Comparison of ENCODE assay signal across 28 cellular contexts in genomic region chr13:77062097-77062496, GRCh38. TPM values are rescaled to one million over a fixed set of nuclear protein-coding genes. Genes with fewer than 3 reads are reported as not detected.
A peak's percentile ranks its signal among the peaks of the same experiment; 100 is the strongest.
DNase-seq lines count a peak whose midpoint lies in the region; ATAC-seq and TF ChIP-seq lines count a peak whose summit lies in the region.
"Had no signal": no experiment of that assay in that cellular context is flagged by ENCODE, and none has a peak within 500 bp of the region (broad histone marks: within the 10 kb centered on the region; RNA-seq: fewer than 3 reads in every experiment).

No MANE protein-coding gene starts in this region.

- no peak overlapping the region for H3K4me2 ChIP-seq in smooth muscle cell
- H3K4me2 ChIP-seq: A549, neural progenitor cell had no signal

- H3K9ac ChIP-seq in smooth muscle cell (ENCODE audit: low read depth) = no peak overlapping the region
- H3K9ac ChIP-seq: neural progenitor cell had no signal

- peaks cover 24% of the 10 kb centered on the region for H3K36me3 ChIP-seq in smooth muscle cell (ENCODE audit: low read depth)

- no peaks in the 10 kb centered on the region for H3K9me3 ChIP-seq in smooth muscle cell (replicated peaks; ENCODE audit: low read depth)
- H3K9me3 ChIP-seq: A549, colonic mucosa, heart left ventricle, transverse colon had no signal

- no peak for ATAC-seq in activated naive CD8-positive, alpha-beta T cell treated with anti-CD3 and anti-CD28 coated beads, Interleukin-2, amount 50 U/mL, for 24 hours
- ATAC-seq: A549, heart left ventricle, right cardiac atrium had no signal

- H3K27ac Mint-ChIP-seq in activated T-cell treated with anti-CD3 and anti-CD28 coated beads, Interleukin-2, amount 50 U/mL, for 24 hours = peak overlapping the region; percentile 69
- H3K27ac Mint-ChIP-seq in HFFc6 = peak overlapping the region; percentile 25
- H3K27ac Mint-ChIP-seq in activated naive CD8-positive, alpha-beta T cell treated with anti-CD3 and anti-CD28 coated beads, Interleukin-2, amount 50 U/mL, for 24 hours = peak overlapping the region; percentile 6
- H3K27ac Mint-ChIP-seq: CD4-positive, alpha-beta memory T cell; neural progenitor cell had no signal

- H3K27me3 Mint-ChIP-seq in activated T-cell treated with anti-CD3 and anti-CD28 coated beads, Interleukin-2, amount 50 U/mL, for 24 hours = no peaks in the 10 kb centered on the region
- no peaks in the 10 kb centered on the region for H3K27me3 Mint-ChIP-seq in HFFc6 (ENCODE audit: insufficient read depth)
- no peaks in the 10 kb centered on the region for H3K27me3 Mint-ChIP-seq in activated naive CD8-positive, alpha-beta T cell treated with anti-CD3 and anti-CD28 coated beads, Interleukin-2, amount 50 U/mL, for 24 hours
- H3K27me3 Mint-ChIP-seq: CD4-positive, alpha-beta memory T cell had no signal

- no peak for DNase-seq in activated T-cell treated with anti-CD3 and anti-CD28 coated beads, Interleukin-2, amount 50 U/mL, for 24 hours
- no peak for DNase-seq in activated T-cell treated with anti-CD3 and anti-CD28 coated beads, Interleukin-2, amount 50 U/mL, for 1 hour
- DNase-seq in HFFc6 = peak; percentile 7
- DNase-seq in activated naive CD8-positive, alpha-beta T cell treated with anti-CD3 and anti-CD28 coated beads, Interleukin-2, amount 50 U/mL, for 24 hours = no peak
- DNase-seq in iris pigment epithelial cell (ENCODE audit: low read depth) = peak; percentile 44
- no peak for DNase-seq in NCI-H2029 treated with DMSO at 0.1 percent for 48 hours (lab: John Stamatoyannopoulos, UW)
- no peak for DNase-seq in smooth muscle cell (lab: John Stamatoyannopoulos, UW; ENCODE audit: unreplicated experiment)
- no peak for DNase-seq in NCI-H1105 treated with DMSO at 0.1 percent for 48 hours (lab: John Stamatoyannopoulos, UW)
- DNase-seq: activated CD8-positive, alpha-beta memory T cell treated with anti-CD3 and anti-CD28 coated beads for 24 hours; activated gamma-delta T cell treated with Interleukin-2 at 50 U/mL for 16 hours; anterior cingulate cortex; CD4-positive, alpha-beta memory T cell; colonic mucosa; DND-41; effector CD8-positive, alpha-beta T cell; foreskin melanocyte; GOT3; heart left ventricle; kidney; NCI-H1092 treated with DMSO at 0.1 percent for 48 hours; NCI-H187; NCI-H2171 treated with DMSO at 0.1 percent for 48 hours; NCI-H510A treated with DMSO at 0.1 percent for 48 hours; right cardiac atrium; stimulated activated CD4-positive, alpha-beta T cell treated with anti-CD3 and anti-CD28 coated beads, Interleukin-4, amount 100 ng/mL, for 1 hour; transverse colon had no signal

- TF ChIP-seq CTCF in HFFc6 (IDR thresholded peaks at IDR 0.05) (no peak), smooth muscle cell (IDR thresholded peaks at IDR 0.05; ENCODE audit: borderline replicate concordance, insufficient read depth, poor library complexity, severe bottlenecking) (no peak)

- peaks cover 89% of the 10 kb centered on the region for H3K36me3 Mint-ChIP-seq in activated T-cell treated with anti-CD3 and anti-CD28 coated beads, Interleukin-2, amount 50 U/mL, for 24 hours (ENCODE audit: low read depth)
- H3K36me3 Mint-ChIP-seq in HFFc6 (ENCODE audit: low read depth) = peaks cover 8% of the 10 kb centered on the region
- peaks cover 40% of the 10 kb centered on the region for H3K36me3 Mint-ChIP-seq in activated naive CD8-positive, alpha-beta T cell treated with anti-CD3 and anti-CD28 coated beads, Interleukin-2, amount 50 U/mL, for 24 hours (ENCODE audit: low read depth)

- H3F3A ChIP-seq in smooth muscle cell (ENCODE audit: low read depth) = no peaks in the 10 kb centered on the region

- H3K27ac ChIP-seq in smooth muscle cell (ENCODE audit: low read depth) = no peak overlapping the region
- H3K27ac ChIP-seq: A549, colonic mucosa, heart left ventricle, neural progenitor cell, transverse colon had no signal

- no peaks in the 10 kb centered on the region for H3K9me3 Mint-ChIP-seq in activated T-cell treated with anti-CD3 and anti-CD28 coated beads, Interleukin-2, amount 50 U/mL, for 24 hours
- H3K9me3 Mint-ChIP-seq in HFFc6 = no peaks in the 10 kb centered on the region
- H3K9me3 Mint-ChIP-seq in activated naive CD8-positive, alpha-beta T cell treated with anti-CD3 and anti-CD28 coated beads, Interleukin-2, amount 50 U/mL, for 24 hours = no peaks in the 10 kb centered on the region
- H3K9me3 Mint-ChIP-seq: CD4-positive, alpha-beta memory T cell; neural progenitor cell had no signal

- no peaks in the 10 kb centered on the region for H3K27me3 ChIP-seq in smooth muscle cell (ENCODE audit: low read depth)
- H3K27me3 ChIP-seq: colonic mucosa, heart left ventricle, neural progenitor cell, transverse colon had no signal

- no peaks in the 10 kb centered on the region for H3K79me2 ChIP-seq in smooth muscle cell (ENCODE audit: low read depth)

- no peaks in the 10 kb centered on the region for H3K4me1 ChIP-seq in smooth muscle cell (ENCODE audit: low read depth)
- H3K4me1 ChIP-seq: A549, colonic mucosa, neural progenitor cell, transverse colon had no signal

- H3K4me3 ChIP-seq in smooth muscle cell = no peak overlapping the region
- H3K4me3 ChIP-seq: A549, colonic mucosa, heart left ventricle, neural progenitor cell, transverse colon had no signal

- peaks cover 9% of the 10 kb centered on the region for H3K4me1 Mint-ChIP-seq in activated T-cell treated with anti-CD3 and anti-CD28 coated beads, Interleukin-2, amount 50 U/mL, for 24 hours (ENCODE audit: low read depth)
- peaks cover 13% of the 10 kb centered on the region for H3K4me1 Mint-ChIP-seq in HFFc6 (ENCODE audit: low read depth)
- peaks cover 12% of the 10 kb centered on the region for H3K4me1 Mint-ChIP-seq in activated naive CD8-positive, alpha-beta T cell treated with anti-CD3 and anti-CD28 coated beads, Interleukin-2, amount 50 U/mL, for 24 hours
- H3K4me1 Mint-ChIP-seq: neural progenitor cell had no signal

- H2AFZ ChIP-seq in smooth muscle cell (ENCODE audit: low read depth) = no peak overlapping the region
- H2AFZ ChIP-seq: neural progenitor cell had no signal

- H3K4me3 Mint-ChIP-seq in activated T-cell treated with anti-CD3 and anti-CD28 coated beads, Interleukin-2, amount 50 U/mL, for 24 hours = no peak overlapping the region
- H3K4me3 Mint-ChIP-seq in HFFc6 = no peak overlapping the region
- no peak overlapping the region for H3K4me3 Mint-ChIP-seq in activated naive CD8-positive, alpha-beta T cell treated with anti-CD3 and anti-CD28 coated beads, Interleukin-2, amount 50 U/mL, for 24 hours
- H3K4me3 Mint-ChIP-seq: CD4-positive, alpha-beta memory T cell; neural progenitor cell had no signal

- no peaks in the 10 kb centered on the region for H4K20me1 ChIP-seq in smooth muscle cell (ENCODE audit: low read depth)

- 96% methylated on average over 1 of the region's 1 CpG for WGBS in smooth muscle cell (ENCODE audit: low lambda C conversion rate)

RNA-seq across cellular contexts. Expression of gene FBXL3, which starts 35.1 kb away (rescaled TPM):
- 10 to 100 TPM; 31.6 to 36.5 (median 34.8) TPM for total RNA-seq in HFFc6 (2021; fragmentation: NEBNext Ultra II Directional; extraction: Animal tissue kit (Norgen Biotek cat#: 25700))
- total RNA-seq in smooth muscle cell = 54.7 and 58.8 TPM in 2 replicates
- 19.0 and 25.2 TPM in 2 replicates for polyA plus RNA-seq in smooth muscle cell

Comparison
In these comparisons a context has a peak if more than half of its experiments do, and no peak if none do; other contexts are left out.
1. DNase-seq: peak in HFFc6 (single experiment) and iris pigment epithelial cell (single experiment); none in activated T-cell treated with anti-CD3 and anti-CD28 coated beads, Interleukin-2, amount 50 U/mL, for 24 hours (single experiment), activated T-cell treated with anti-CD3 and anti-CD28 coated beads, Interleukin-2, amount 50 U/mL, for 1 hour (single experiment), activated naive CD8-positive, alpha-beta T cell treated with anti-CD3 and anti-CD28 coated beads, Interleukin-2, amount 50 U/mL, for 24 hours (single experiment), NCI-H2029 treated with DMSO at 0.1 percent for 48 hours (single experiment), smooth muscle cell (single experiment) and NCI-H1105 treated with DMSO at 0.1 percent for 48 hours (single experiment).
2. H3K27ac Mint-ChIP-seq: peak in every context shown above with its lines; median percentile 69 in activated T-cell treated with anti-CD3 and anti-CD28 coated beads, Interleukin-2, amount 50 U/mL, for 24 hours; 25 in HFFc6; 6 in activated naive CD8-positive, alpha-beta T cell treated with anti-CD3 and anti-CD28 coated beads, Interleukin-2, amount 50 U/mL, for 24 hours.